Comparison of ENCODE assay signal across 27 cellular contexts in genomic region chr6:137172734-137173431, GRCh38. TPM values are rescaled to one million over a fixed set of nuclear protein-coding genes. Genes with fewer than 3 reads are reported as not detected.
"Had no signal": no experiment of that assay in that cellular context is flagged by ENCODE, and none has a peak within 500 bp of the region (broad histone marks: within the 10 kb centered on the region; RNA-seq: fewer than 3 reads in every experiment).

No MANE protein-coding gene starts in this region.

- H3K27ac Mint-ChIP-seq: activated naive CD4-positive, alpha-beta T cell treated with anti-CD3 and anti-CD28 coated beads, Interleukin-2, amount 10 ng/mL, durations not matched to agents 7 days and 5 days; brain; effector memory CD8-positive, alpha-beta T cell; immature natural killer cell; nephron; type B pancreatic cell had no signal

- H3K4me3 Mint-ChIP-seq: activated naive CD4-positive, alpha-beta T cell treated with anti-CD3 and anti-CD28 coated beads, Interleukin-2, amount 10 ng/mL, durations not matched to agents 7 days and 5 days; activated T-cell treated with anti-CD3 and anti-CD28 coated beads, Interleukin-2, amount 50 U/mL, for 4 hours; brain; effector memory CD8-positive, alpha-beta T cell; immature natural killer cell; nephron; type B pancreatic cell had no signal

- H3K27me3 ChIP-seq: hepatocyte, neutrophil, ovary, right atrium auricular region, testis, vagina had no signal

- H3K9me3 ChIP-seq: left ventricle myocardium inferior, neutrophil, ovary, psoas muscle, right atrium auricular region, testis, vagina had no signal

- H3K4me3 ChIP-seq: hepatocyte, left ventricle myocardium inferior, ovary, psoas muscle, right atrium auricular region, testis, vagina had no signal

- H3K27me3 Mint-ChIP-seq: effector memory CD8-positive, alpha-beta T cell; type B pancreatic cell had no signal

- ATAC-seq: activated T-cell treated with anti-CD3 and anti-CD28 coated beads, Interleukin-2, amount 50 U/mL, for 4 hours; effector memory CD8-positive, alpha-beta T cell; esophagus mucosa; psoas muscle had no signal

- H2AFZ ChIP-seq: hepatocyte had no signal

- H3K4me2 ChIP-seq: hepatocyte had no signal

- H3K79me2 ChIP-seq: hepatocyte had no signal

- H3K4me1 ChIP-seq: psoas muscle, right atrium auricular region, vagina had no signal

- H3K36me3 Mint-ChIP-seq: activated naive CD4-positive, alpha-beta T cell treated with anti-CD3 and anti-CD28 coated beads, Interleukin-2, amount 10 ng/mL, durations not matched to agents 7 days and 5 days; brain; immature natural killer cell; type B pancreatic cell had no signal

- H3K36me3 ChIP-seq: left ventricle myocardium inferior, neutrophil, ovary, right atrium auricular region, vagina had no signal

- H3K9me3 Mint-ChIP-seq: activated T-cell treated with anti-CD3 and anti-CD28 coated beads, Interleukin-2, amount 50 U/mL, for 4 hours; effector memory CD8-positive, alpha-beta T cell; immature natural killer cell had no signal

- DNase-seq: activated CD4-positive, alpha-beta T cell treated with anti-CD3 and anti-CD28 coated beads, Interleukin-2, amount 50 U/mL, for 4 hours; activated CD8-positive, alpha-beta memory T cell treated with anti-CD3 and anti-CD28 coated beads for 24 hours; activated CD8-positive, alpha-beta memory T cell treated with anti-CD3 and anti-CD28 coated beads, Interleukin-2, amount 50 U/mL, for 48 hours; activated naive CD4-positive, alpha-beta T cell treated with anti-CD3 and anti-CD28 coated beads, Interleukin-2, amount 10 ng/mL, durations not matched to agents 7 days and 5 days; activated T-cell treated with anti-CD3 and anti-CD28 coated beads, Interleukin-2, amount 50 U/mL, for 4 hours; aorta; effector memory CD8-positive, alpha-beta T cell; foreskin melanocyte; glutamatergic neuron; immature natural killer cell; left ventricle myocardium inferior; midbrain; ovary; psoas muscle; T-helper 9 cell; testis had no signal

- H3K27ac ChIP-seq: hepatocyte, left ventricle myocardium inferior, neutrophil, ovary, psoas muscle, vagina had no signal

- H3K4me1 Mint-ChIP-seq: brain, immature natural killer cell, nephron had no signal

RNA-seq across cellular contexts. Expression of gene IL22RA2, which starts 0.6 kb away (rescaled TPM):
- total RNA-seq: activated T-cell treated with anti-CD3 and anti-CD28 coated beads, Interleukin-2, amount 50 U/mL, for 4 hours; aorta; dermis microvascular lymphatic vessel endothelial cell; endothelial cell of umbilical vein; esophagus mucosa; hepatocyte; left ventricle myocardium inferior; lung microvascular endothelial cell; ovary; psoas muscle; right atrium auricular region; testis; vagina had no signal
- polyA plus RNA-seq: aorta, endothelial cell of umbilical vein, hepatocyte, immature natural killer cell, ovary, psoas muscle had no signal
